Comparison of ENCODE assay signal across 9 cellular contexts in genomic region chrX:136608295-136608933, GRCh38. TPM values are rescaled to one million over a fixed set of nuclear protein-coding genes. Genes with fewer than 3 reads are reported as not detected.
DNase-seq lines count a peak whose midpoint lies in the region; ATAC-seq and TF ChIP-seq lines count a peak whose summit lies in the region.
"Had no signal": no experiment of that assay in that cellular context is flagged by ENCODE, and none has a peak within 500 bp of the region (broad histone marks: within the 10 kb centered on the region; RNA-seq: fewer than 3 reads in every experiment).

No MANE protein-coding gene starts in this region.

- H3K9me3 ChIP-seq in A673 (ENCODE audit: low read depth, low read length, poor library complexity, severe bottlenecking): no peaks in the 10 kb centered on the region
- H3K9me3 ChIP-seq in PC-9 (ENCODE audit: insufficient read depth, low read depth): no peaks in the 10 kb centered on the region
- H3K9me3 ChIP-seq: thoracic aorta had no signal

- H3K27me3 ChIP-seq in A673 (replicated peaks; ENCODE audit: insufficient read depth, low read depth, low read length, poor library complexity) (no peaks in the 10 kb centered on the region), PC-9 (ENCODE audit: insufficient read depth, low read depth) (no peaks in the 10 kb centered on the region)

- peaks cover 3% of the 10 kb centered on the region for H3K9me3 Mint-ChIP-seq in activated naive CD8-positive, alpha-beta T cell treated with anti-CD3 and anti-CD28 coated beads, Interleukin-2, amount 10 ng/mL, durations not matched to agents 7 days and 5 days

- H3K4me1 Mint-ChIP-seq in activated naive CD8-positive, alpha-beta T cell treated with anti-CD3 and anti-CD28 coated beads, Interleukin-2, amount 10 ng/mL, durations not matched to agents 7 days and 5 days: peaks cover 21% of the 10 kb centered on the region

- DNase-seq in A673 (ENCODE audit: low spot score) (peak; percentile 52), PC-9 (peak in 1 of 2 experiments; percentile 13), iPS-NIHi7 (ENCODE audit: extremely low spot score) (peak; percentile 47), HuH-7.5 (ENCODE audit: low spot score) (no peak)
- DNase-seq in activated naive CD8-positive, alpha-beta T cell treated with anti-CD3 and anti-CD28 coated beads, Interleukin-2, amount 10 ng/mL, durations not matched to agents 7 days and 5 days: peak; percentile 39
- DNase-seq in stimulated activated naive CD4-positive, alpha-beta T cell treated with Interleukin-2 at 50 U/mL for 16 hours (lab: John Stamatoyannopoulos, UW): peak; percentile 45

- peaks cover 18% of the 10 kb centered on the region for H3K4me1 ChIP-seq in A673 (ENCODE audit: insufficient read depth, low read length, poor library complexity, severe bottlenecking)
- H3K4me1 ChIP-seq in PC-9 (replicated peaks; ENCODE audit: insufficient read depth): no peaks in the 10 kb centered on the region

- BruUV-seq in A673 (replicated peaks; lab: Mats Ljungman, UMichigan) (no TSS peak), PC-9 (replicated peaks; lab: Mats Ljungman, UMichigan) (no TSS peak)

- no peak overlapping the region; the same call in 1 of the 2 replicates for H2AFZ ChIP-seq in PC-9

- no peak overlapping the region for H3K27ac Mint-ChIP-seq in activated naive CD8-positive, alpha-beta T cell treated with anti-CD3 and anti-CD28 coated beads, Interleukin-2, amount 10 ng/mL, durations not matched to agents 7 days and 5 days

- POLR2A ChIA-PET in A673 (lab: Charles Lee; ENCODE audit: low non-redundant PET) (no interaction called here), PC-9 (lab: Charles Lee; ENCODE audit: unreplicated experiment) (interaction anchor here (0.6 kb wide), 1 partner anchor 75 kb away, joined by 4 read pairs; no protein-coding TSS in a partner anchor)
- POLR2A ChIA-PET in activated naive CD8-positive, alpha-beta T cell treated with anti-CD3 and anti-CD28 coated beads, Interleukin-2, amount 10 ng/mL, durations not matched to agents 7 days and 5 days (lab: Charles Lee): interaction anchor here (1.0 kb wide), 1 partner anchor 87 kb away, joined by 3 read pairs; no protein-coding TSS in a partner anchor

- no peaks in the 10 kb centered on the region for H4K20me1 ChIP-seq in PC-9 (ENCODE audit: insufficient read depth)

- H3K9me2 ChIP-seq in PC-9 (ENCODE audit: insufficient read depth): no peaks in the 10 kb centered on the region

- intact Hi-C loops in A673 (cut with micrococcal nuclease; ENCODE audit: unreplicated experiment) (loop anchor here (1.0 to 10.0 kb wide), 2 partner anchors 86 to 316 kb away; no protein-coding TSS in a partner anchor), PC-9 (cut with micrococcal nuclease; ENCODE audit: unreplicated experiment) (loop anchor here (5.0 kb wide), 1 partner anchor 84 kb away; no protein-coding TSS in a partner anchor)

- no peaks in the 10 kb centered on the region for H3F3A ChIP-seq in PC-9 (ENCODE audit: insufficient read depth, low read depth)

- H3K36me3 Mint-ChIP-seq in activated naive CD8-positive, alpha-beta T cell treated with anti-CD3 and anti-CD28 coated beads, Interleukin-2, amount 10 ng/mL, durations not matched to agents 7 days and 5 days: peaks cover 6% of the 10 kb centered on the region

- H3K27ac ChIP-seq in A673 (ENCODE audit: low read depth, low read length, poor library complexity, severe bottlenecking): no peak overlapping the region
- H3K27ac ChIP-seq in PC-9: no peak overlapping the region
- H3K27ac ChIP-seq: thoracic aorta had no signal

- TF ChIP-seq CTCF in A673 (conservative IDR thresholded peaks at IDR 0.05; ENCODE audit: low read depth, low read length): peak; percentile 56
- TF ChIP-seq CTCF in PC-9 (conservative IDR thresholded peaks at IDR 0.05): peak; percentile 56

- ATAC-seq in GM18861 (IDR thresholded peaks at IDR 0.05; ENCODE audit: unreplicated experiment) (peak; percentile 74), HG03457 (IDR thresholded peaks at IDR 0.05; ENCODE audit: unreplicated experiment) (no peak)
- peak; percentile 70 for ATAC-seq in activated naive CD8-positive, alpha-beta T cell treated with anti-CD3 and anti-CD28 coated beads, Interleukin-2, amount 10 ng/mL, durations not matched to agents 7 days and 5 days (ENCODE audit: low read depth)

- no peak overlapping the region for H3K4me3 ChIP-seq in A673 (ENCODE audit: low read depth, low read length, poor library complexity, severe bottlenecking)
- H3K4me3 ChIP-seq in PC-9: no peak overlapping the region
- H3K4me3 ChIP-seq: thoracic aorta had no signal

- no peaks in the 10 kb centered on the region for H3K27me3 Mint-ChIP-seq in activated naive CD8-positive, alpha-beta T cell treated with anti-CD3 and anti-CD28 coated beads, Interleukin-2, amount 10 ng/mL, durations not matched to agents 7 days and 5 days

- no peaks in the 10 kb centered on the region for H3K36me3 ChIP-seq in A673 (ENCODE audit: insufficient read depth, low read length, poor library complexity, severe bottlenecking)
- no peaks in the 10 kb centered on the region for H3K36me3 ChIP-seq in PC-9 (ENCODE audit: low read depth)
- H3K36me3 ChIP-seq: thoracic aorta had no signal

- CTCF ChIA-PET in A673 (lab: Charles Lee) (interaction anchor here (1.2 kb wide), 1 partner anchor 86 kb away, joined by 6 read pairs; no protein-coding TSS in a partner anchor), PC-9 (lab: Charles Lee) (no interaction called here)

- H3K4me3 Mint-ChIP-seq in activated naive CD8-positive, alpha-beta T cell treated with anti-CD3 and anti-CD28 coated beads, Interleukin-2, amount 10 ng/mL, durations not matched to agents 7 days and 5 days: no peak overlapping the region

- no peaks in the 10 kb centered on the region for H3K79me2 ChIP-seq in PC-9 (ENCODE audit: low read depth)

- peak overlapping the region; percentile 30; the same call in 1 of the 2 replicates for H3K4me2 ChIP-seq in PC-9

RNA-seq across cellular contexts. Expression of gene CD40LG, which starts 39.5 kb away (rescaled TPM):
- total RNA-seq in A673 (2021) (not detected in 2 replicates), PC-9 (2021) (not detected in 2 replicates)
- total RNA-seq in activated naive CD8-positive, alpha-beta T cell treated with anti-CD3 and anti-CD28 coated beads, Interleukin-2, amount 10 ng/mL, durations not matched to agents 7 days and 5 days: 1 to 10 TPM; 2.5 to 3.7 TPM
